ENCODE assay signal across 8 cellular contexts in the genomic region with DNA sequence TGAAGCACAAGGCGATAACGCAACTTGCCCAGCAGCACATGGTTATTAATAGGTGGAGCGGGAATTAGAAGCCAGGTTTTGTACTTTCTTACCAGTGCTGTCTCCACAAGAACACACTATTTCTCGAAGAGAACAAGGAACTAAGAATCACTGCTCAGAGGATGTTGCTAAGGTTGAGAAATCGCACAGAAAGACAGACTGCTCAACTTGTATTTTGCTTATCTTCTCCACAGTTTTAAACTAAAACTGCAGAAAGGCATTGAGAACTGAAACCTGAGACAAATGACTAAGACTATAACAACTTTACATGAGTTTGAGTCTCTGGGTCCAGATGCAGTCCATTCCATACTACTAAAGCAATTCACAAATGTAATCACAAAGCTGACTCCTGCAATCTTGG. TPM values are rescaled to one million over a fixed set of nuclear protein-coding genes. Genes with fewer than 3 reads are reported as not detected.
DNase-seq lines count a peak whose midpoint lies in the region; ATAC-seq and TF ChIP-seq lines count a peak whose summit lies in the region.

No MANE protein-coding gene starts in this region.

- no peak for DNase-seq in T-helper 17 cell
- DNase-seq in psoas muscle, result no peak
- no peak for DNase-seq in GF-D8 (lab: John Stamatoyannopoulos, UW)
- DNase-seq in stimulated activated CD4-positive, alpha-beta T cell treated with anti-CD3 and anti-CD28 coated beads, Interleukin-2, amount 100 ng/mL, for 24 hours, result no peak
- DNase-seq in RWPE1 (ENCODE audit: low spot score), result no peak
- DNase-seq in effector CD8-positive, alpha-beta T cell (lab: John Stamatoyannopoulos, UW), result no peak

- WGBS in psoas muscle, 3 donors, result 35 to 72% (median 46%) methylated on average over 5 of the region's 5 CpGs

- ATAC-seq in GM19023 (IDR thresholded peaks at IDR 0.05; ENCODE audit: unreplicated experiment) (peak; percentile 79), HG02840 (IDR thresholded peaks at IDR 0.05; ENCODE audit: low FRiP score, unreplicated experiment) (peak; percentile 56), T-helper 17 cell (no peak), psoas muscle (peak in 2 of 4 donors; percentile 61 to 66)

- H3K27ac ChIP-seq in psoas muscle (peak overlapping the region; percentile 34), RWPE1 (no peak overlapping the region)

- peaks cover 63% of the 10 kb centered on the region for H3K4me1 ChIP-seq in psoas muscle

- no peaks in the 10 kb centered on the region for H3K36me3 Mint-ChIP-seq in T-helper 17 cell (ENCODE audit: low read depth)

- H3K9me3 ChIP-seq in T-helper 17 cell (ENCODE audit: control insufficient read depth, low read length, poor library complexity, severe bottlenecking) (no peaks in the 10 kb centered on the region), psoas muscle (no peaks in the 10 kb centered on the region)

- no peaks in the 10 kb centered on the region for H3K27me3 Mint-ChIP-seq in T-helper 17 cell

- TF ChIP-seq CTCF in psoas muscle (IDR thresholded peaks at IDR 0.05), result no peak
- no peak for TF ChIP-seq CTCF in RWPE1 (conservative IDR thresholded peaks at IDR 0.05; ENCODE audit: low read depth)

- peaks cover 33% of the 10 kb centered on the region for H3K4me1 Mint-ChIP-seq in T-helper 17 cell

- peak overlapping the region; percentile 34 for H3K27ac Mint-ChIP-seq in T-helper 17 cell

- POLR2A ChIA-PET in RWPE1 (lab: Yijun Ruan, JAX; ENCODE audit: low non-redundant PET), result no interaction called here

- H3K27me3 ChIP-seq in psoas muscle (ENCODE audit: insufficient read depth in 3 of 3, low read length in 2 of 3), result no peaks in the 10 kb centered on the region

- intact Hi-C loops in psoas muscle (cut with DNase I), result no loop called here

- no peak overlapping the region for H3K4me3 Mint-ChIP-seq in T-helper 17 cell

- H3K4me3 ChIP-seq in psoas muscle, result peak overlapping the region; percentile 8

- H3K36me3 ChIP-seq in psoas muscle (ENCODE audit: insufficient read depth in 1 of 2, low read depth in 1 of 2), result no peaks in the 10 kb centered on the region

- CTCF ChIA-PET in RWPE1 (lab: Yijun Ruan, JAX), result interaction anchor here (0.6 to 1.0 kb wide), 2 partner anchors 17 to 35 kb away, joined by 3 read pairs; no protein-coding TSS in a partner anchor

RNA-seq across cellular contexts. Expression of a gene that starts 6.2 kb away (rescaled TPM):
- total RNA-seq in T-helper 17 cell (10 to 100 TPM; 25.4 to 27.0 TPM), psoas muscle (10 to 100 TPM; 17.1 to 21.4 (median 18.8) TPM)
- polyA plus RNA-seq in psoas muscle, result 1 to 10 TPM; 5.5 to 7.1 (median 6.2) TPM

RNA-seq across cellular contexts. Expression of a gene that starts 26.0 kb away (rescaled TPM):
- total RNA-seq in T-helper 17 cell (1 to 10 TPM in 1 of 2 donors, under 1 TPM in 1; 0.78 to 1.0 TPM), psoas muscle (10 to 100 TPM in 1 of 4 donors, 1 to 10 TPM in 3; 1.4 to 10.6 (median 5.9) TPM)
- 1 to 10 TPM in 2 of 3 donors, under 1 TPM in 1; 0.36 to 2.5 (median 1.0) TPM for polyA plus RNA-seq in psoas muscle
